Comparison of ENCODE assay signal across 9 cellular contexts in genomic region chr9:134396258-134396742, GRCh38.
DNase-seq lines count a peak whose midpoint lies in the region; TF ChIP-seq lines count a peak whose summit lies in the region.
"Had no signal": no experiment of that assay in that cellular context is flagged by ENCODE, and none has a peak within 500 bp of the region (broad histone marks: within the 10 kb centered on the region; RNA-seq: fewer than 3 reads in every experiment).

No MANE protein-coding gene starts in this region.

- peak overlapping the region; percentile 34 for H3K27ac Mint-ChIP-seq in activated T-helper 1 cell treated with anti-CD3 and anti-CD28 coated beads, Interleukin-12 subunit alpha, Interleukin-12 subunit beta, Interleukin-2, Interleukin-4 antibody, amounts not matched to agents 30 ng/mL and 10 ng/mL and 1 ng/mL, durations not matched to agents 14 hours and 24 hours and 36 hours

- H3K9ac ChIP-seq in MM.1S (ENCODE audit: low read length) (peak overlapping the region; percentile 35; the same call in 1 of the 2 replicates), rectal smooth muscle tissue (ENCODE audit: low read length) (no peak overlapping the region)

- no peak for TF ChIP-seq CTCF in GM12865 (IDR thresholded peaks at IDR 0.05; ENCODE audit: insufficient read depth, low read depth, low read length, missing control alignments)
- TF ChIP-seq CTCF in MM.1S (IDR thresholded peaks at IDR 0.05; ENCODE audit: low read length) = no peak

- H3F3A ChIP-seq in MM.1S (ENCODE audit: insufficient read depth, low read length) = no peaks in the 10 kb centered on the region

- H3K36me3 ChIP-seq in MM.1S (replicated peaks; ENCODE audit: insufficient read depth, low read length) = no peaks in the 10 kb centered on the region
- H3K36me3 ChIP-seq in rectal smooth muscle tissue (ENCODE audit: control insufficient read depth, insufficient read depth, low read length) = peaks cover 2% of the 10 kb centered on the region

- H3K79me2 ChIP-seq in MM.1S (ENCODE audit: low read length) = peaks cover 39% of the 10 kb centered on the region

- H3K27ac ChIP-seq in MM.1S (ENCODE audit: low read length) (peak overlapping the region; percentile 48; the same call in 1 of the 2 replicates), rectal smooth muscle tissue (ENCODE audit: low read depth, low read length) (no peak overlapping the region)

- H3K4me1 Mint-ChIP-seq in activated T-helper 1 cell treated with anti-CD3 and anti-CD28 coated beads, Interleukin-12 subunit alpha, Interleukin-12 subunit beta, Interleukin-2, Interleukin-4 antibody, amounts not matched to agents 30 ng/mL and 10 ng/mL and 1 ng/mL, durations not matched to agents 14 hours and 24 hours and 36 hours (ENCODE audit: low read depth) = peaks cover 38% of the 10 kb centered on the region
- H3K4me1 Mint-ChIP-seq: brain had no signal

- peaks cover 12% of the 10 kb centered on the region for H3K27me3 Mint-ChIP-seq in activated T-helper 1 cell treated with anti-CD3 and anti-CD28 coated beads, Interleukin-12 subunit alpha, Interleukin-12 subunit beta, Interleukin-2, Interleukin-4 antibody, amounts not matched to agents 30 ng/mL and 10 ng/mL and 1 ng/mL, durations not matched to agents 14 hours and 24 hours and 36 hours (ENCODE audit: insufficient read depth)
- H3K27me3 Mint-ChIP-seq: brain had no signal

- intact Hi-C loops in activated T-helper 1 cell treated with anti-CD3 and anti-CD28 coated beads, Interleukin-12 subunit alpha, Interleukin-12 subunit beta, Interleukin-2, Interleukin-4 antibody, amounts not matched to agents 30 ng/mL and 10 ng/mL and 1 ng/mL, durations not matched to agents 14 hours and 24 hours and 36 hours (cut with micrococcal nuclease) = loop anchor here (1.0 kb wide), 1 partner anchor 11 kb away; no protein-coding TSS in a partner anchor

- H3K27me3 ChIP-seq in MM.1S (replicated peaks; ENCODE audit: insufficient read depth, low read length) (no peaks in the 10 kb centered on the region), rectal smooth muscle tissue (ENCODE audit: control insufficient read depth, insufficient read depth, low read length) (no peaks in the 10 kb centered on the region)

- H3K9me3 ChIP-seq in MM.1S (replicated peaks; ENCODE audit: insufficient read depth, low read length) = no peaks in the 10 kb centered on the region

- peak overlapping the region; percentile 78 for H3K4me2 ChIP-seq in MM.1S (ENCODE audit: low read depth, low read length)

- no peaks in the 10 kb centered on the region for H3K9me2 ChIP-seq in MM.1S (replicated peaks; ENCODE audit: insufficient read depth, low read length)

- peak; percentile 83 for DNase-seq in GM12865 (ENCODE audit: low read depth)
- DNase-seq in MM.1S = peak; percentile 52
- peak; percentile 16 for DNase-seq in activated T-helper 1 cell treated with anti-CD3 and anti-CD28 coated beads, Interleukin-12 subunit alpha, Interleukin-12 subunit beta, Interleukin-2, Interleukin-4 antibody, amounts not matched to agents 30 ng/mL and 10 ng/mL and 1 ng/mL, durations not matched to agents 14 hours and 24 hours and 36 hours (ENCODE audit: low spot score)
- no peak for DNase-seq in HT-29 (ENCODE audit: low spot score)
- DNase-seq in NCI-H526 treated with DMSO at 0.1 percent for 48 hours (lab: John Stamatoyannopoulos, UW) = no peak
- DNase-seq in SHP77 treated with DMSO at 0.1 percent for 48 hours (lab: John Stamatoyannopoulos, UW) = no peak
- DNase-seq in NCI-H446 treated with DMSO at 0.1 percent for 48 hours (lab: John Stamatoyannopoulos, UW) = no peak

- H4K20me1 ChIP-seq in MM.1S (ENCODE audit: insufficient read depth, low read length) = no peaks in the 10 kb centered on the region

- H2AFZ ChIP-seq in MM.1S (ENCODE audit: low read length) = peak overlapping the region; percentile 38; the same call in 1 of the 2 replicates

- H3K4me3 ChIP-seq in GM12865 (ENCODE audit: low read depth, low read length) = peak overlapping the region; percentile 48
- H3K4me3 ChIP-seq in MM.1S (ENCODE audit: low read length) = peak overlapping the region; percentile 29; the same call in 1 of the 2 replicates
- peak overlapping the region; percentile 4 for H3K4me3 ChIP-seq in rectal smooth muscle tissue (ENCODE audit: low read length)

- no peaks in the 10 kb centered on the region for H3K36me3 Mint-ChIP-seq in activated T-helper 1 cell treated with anti-CD3 and anti-CD28 coated beads, Interleukin-12 subunit alpha, Interleukin-12 subunit beta, Interleukin-2, Interleukin-4 antibody, amounts not matched to agents 30 ng/mL and 10 ng/mL and 1 ng/mL, durations not matched to agents 14 hours and 24 hours and 36 hours (ENCODE audit: low read depth)

- peaks cover 6% of the 10 kb centered on the region for H3K9me3 Mint-ChIP-seq in activated T-helper 1 cell treated with anti-CD3 and anti-CD28 coated beads, Interleukin-12 subunit alpha, Interleukin-12 subunit beta, Interleukin-2, Interleukin-4 antibody, amounts not matched to agents 30 ng/mL and 10 ng/mL and 1 ng/mL, durations not matched to agents 14 hours and 24 hours and 36 hours

- peak overlapping the region; percentile 66 for H3K4me3 Mint-ChIP-seq in activated T-helper 1 cell treated with anti-CD3 and anti-CD28 coated beads, Interleukin-12 subunit alpha, Interleukin-12 subunit beta, Interleukin-2, Interleukin-4 antibody, amounts not matched to agents 30 ng/mL and 10 ng/mL and 1 ng/mL, durations not matched to agents 14 hours and 24 hours and 36 hours
- H3K4me3 Mint-ChIP-seq: brain had no signal

- H3K4me1 ChIP-seq in MM.1S (ENCODE audit: low read length) (peaks cover 7% of the 10 kb centered on the region), rectal smooth muscle tissue (ENCODE audit: control insufficient read depth, insufficient read depth, low read length) (no peaks in the 10 kb centered on the region)

Comparison
In these comparisons a context has a peak if more than half of its experiments do, and no peak if none do; other contexts are left out.
1. DNase-seq: peak in GM12865 (single experiment), MM.1S (single experiment) and activated T-helper 1 cell treated with anti-CD3 and anti-CD28 coated beads, Interleukin-12 subunit alpha, Interleukin-12 subunit beta, Interleukin-2, Interleukin-4 antibody, amounts not matched to agents 30 ng/mL and 10 ng/mL and 1 ng/mL, durations not matched to agents 14 hours and 24 hours and 36 hours (single experiment); none in HT-29 (single experiment), NCI-H526 treated with DMSO at 0.1 percent for 48 hours (single experiment), SHP77 treated with DMSO at 0.1 percent for 48 hours (single experiment) and NCI-H446 treated with DMSO at 0.1 percent for 48 hours (single experiment).
2. Peak in every context shown above with its lines, with median percentiles within 50 percentile points of each other: H3K4me3 ChIP-seq.